In the genomic region with DNA sequence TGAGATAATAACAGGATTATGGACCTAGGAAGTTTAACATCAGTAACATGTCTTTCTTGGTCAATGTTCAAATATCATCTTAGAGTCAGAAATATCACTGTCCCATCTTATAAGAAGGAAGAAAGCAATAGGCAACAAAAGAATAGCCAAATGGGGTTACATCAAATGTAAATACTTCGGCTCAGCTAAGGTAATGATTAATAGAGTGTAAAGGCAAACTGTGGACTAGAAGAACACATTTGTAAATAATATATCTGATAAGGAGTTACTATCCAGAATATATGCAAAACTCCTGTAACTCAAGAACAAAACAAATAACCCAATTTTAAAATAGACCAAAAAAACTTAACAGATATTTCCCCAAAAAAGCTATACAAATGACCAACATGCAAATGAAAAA, we compare ENCODE assay signal across 21 cellular contexts.
DNase-seq lines count a peak whose midpoint lies in the region; ATAC-seq, FAIRE-seq and TF ChIP-seq lines count a peak whose summit lies in the region.
"Had no signal": no experiment of that assay in that cellular context is flagged by ENCODE, and none has a peak within 500 bp of the region (broad histone marks: within the 10 kb centered on the region; RNA-seq: fewer than 3 reads in every experiment).

No MANE protein-coding gene starts in this region.

- H3K36me3 ChIP-seq in DOHH2 (ENCODE audit: control insufficient read depth, low read length) = no peaks in the 10 kb centered on the region
- H3K36me3 ChIP-seq in small intestine (ENCODE audit: control insufficient read depth in 2 of 2, insufficient read depth in 2 of 2, low read length in 2 of 2) = no peaks in the 10 kb centered on the region
- H3K36me3 ChIP-seq: BLaER1 had no signal

- peak overlapping the region; percentile 38 for H3K4me3 ChIP-seq in DOHH2 (ENCODE audit: low read length)
- no peak overlapping the region for H3K4me3 ChIP-seq in small intestine (ENCODE audit: low read depth in 1 of 2, low read length in 2 of 2)
- H3K4me3 ChIP-seq: BLaER1, GM12878, GM23248 had no signal

- no peak for FAIRE-seq in small intestine (lab: Jason Lieb, UNC)
- FAIRE-seq: A204.1, G401.6, GM12878, GM19239, H1 had no signal

- H3K27me3 ChIP-seq in DOHH2 (ENCODE audit: control insufficient read depth, low read length) (no peaks in the 10 kb centered on the region), small intestine (ENCODE audit: control insufficient read depth in 2 of 2, insufficient read depth in 2 of 2, low read length in 2 of 2) (no peaks in the 10 kb centered on the region)
- H3K27me3 ChIP-seq: BLaER1 had no signal

- no peaks in the 10 kb centered on the region for H3F3A ChIP-seq in DOHH2 (ENCODE audit: control insufficient read depth, insufficient read depth)

- H3K9me3 ChIP-seq in DOHH2 (ENCODE audit: control insufficient read depth, insufficient read depth, low read length) (peaks cover 5% of the 10 kb centered on the region; the same call in 1 of the 2 replicates), small intestine (ENCODE audit: control insufficient read depth, low read depth) (no peaks in the 10 kb centered on the region)
- H3K9me3 ChIP-seq: BLaER1, Caco-2 had no signal

- ATAC-seq in omental fat pad (ENCODE audit: low FRiP score) = no peak
- ATAC-seq: CD8-positive, alpha-beta T cell; GM12878 had no signal

- peak overlapping the region; percentile 45 for H3K27ac ChIP-seq in 22Rv1
- peak overlapping the region; percentile 55 for H3K27ac ChIP-seq in DOHH2 (ENCODE audit: low read depth, low read length)
- H3K27ac ChIP-seq in VCaP = peak overlapping the region; percentile 80
- H3K27ac ChIP-seq in small intestine (ENCODE audit: low read depth in 1 of 2, low read length in 1 of 2) = no peak overlapping the region
- H3K27ac ChIP-seq: BLaER1, C4-2B, GM23248 had no signal

- 18 to 52% (median 39%) methylated on average over 1 of the region's 1 CpG for WGBS in small intestine, 3 donors

- TF ChIP-seq CTCF in 22Rv1 (IDR thresholded peaks at IDR 0.05) (no peak), DOHH2 (IDR thresholded peaks at IDR 0.05; ENCODE audit: low read depth, low read length, poor library complexity, severe bottlenecking) (no peak), VCaP (conservative IDR thresholded peaks at IDR 0.05) (no peak), omental fat pad (IDR thresholded peaks at IDR 0.05) (no peak)

- H3K79me2 ChIP-seq in DOHH2 (ENCODE audit: control insufficient read depth, low read length) = no peaks in the 10 kb centered on the region

- peak overlapping the region; percentile 48 for H3K4me2 ChIP-seq in DOHH2 (ENCODE audit: low read length)
- H3K4me2 ChIP-seq: BLaER1 had no signal

- H3K4me1 ChIP-seq in DOHH2 (ENCODE audit: control insufficient read depth, low read length) (peaks cover 24% of the 10 kb centered on the region), small intestine (ENCODE audit: control insufficient read depth in 2 of 2, insufficient read depth in 1 of 2, low read depth in 1 of 2, low read length in 1 of 2) (peaks cover 0 to 6% of the 10 kb centered on the region in 2 donors)
- H3K4me1 ChIP-seq: BLaER1 had no signal

- H4K20me1 ChIP-seq in DOHH2 (ENCODE audit: control insufficient read depth, insufficient read depth, low read depth, low read length) = no peaks in the 10 kb centered on the region
- H4K20me1 ChIP-seq: BLaER1 had no signal

- DNase-seq in small intestine = peak; percentile 36
- no peak for DNase-seq in omental fat pad (ENCODE audit: low spot score)
- no peak for DNase-seq in GM03348 (ENCODE audit: low spot score)
- DNase-seq: Caco-2; CD4-positive, CD25-positive, alpha-beta regulatory T cell; CD8-positive, alpha-beta T cell; DMS153; DMS79 treated with DMSO at 0.1 percent for 48 hours; GM23248; H7; HCEC 1CT had no signal

- H3K9me2 ChIP-seq in DOHH2 (replicated peaks; ENCODE audit: control insufficient read depth, low read length) = no peaks in the 10 kb centered on the region

Comparison
In these comparisons a context has a peak if more than half of its experiments do, and no peak if none do; other contexts are left out.
1. H3K27ac ChIP-seq: peak in 22Rv1 (single experiment), DOHH2 (single experiment) and VCaP (single experiment); none in small intestine (0 of 2).